Comparison of ENCODE assay signal across 14 cellular contexts in the genomic region with DNA sequence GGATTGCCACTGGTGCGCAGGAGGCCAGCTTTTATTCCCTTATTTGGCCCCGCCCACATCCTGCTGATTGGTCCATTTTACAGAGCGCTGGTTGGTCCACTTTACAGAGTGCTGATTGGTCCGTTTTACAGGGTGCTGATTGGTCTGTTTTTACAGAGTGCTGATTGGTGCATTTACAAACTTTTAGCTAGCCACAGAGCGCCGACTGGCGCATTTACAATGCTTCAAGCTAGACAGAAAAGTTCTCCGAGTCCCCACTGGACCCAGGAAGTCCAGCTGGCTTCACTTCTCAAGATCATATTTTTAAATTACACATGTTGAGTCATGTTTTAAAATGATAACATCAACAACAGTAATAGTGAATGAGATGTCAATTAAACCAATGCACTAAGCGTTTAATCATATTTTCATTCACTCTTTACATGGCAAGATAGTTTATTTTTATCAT.
DNase-seq lines count a peak whose midpoint lies in the region; ATAC-seq and TF ChIP-seq lines count a peak whose summit lies in the region.
"Had no signal": no experiment of that assay in that cellular context is flagged by ENCODE, and none has a peak within 500 bp of the region (broad histone marks: within the 10 kb centered on the region; RNA-seq: fewer than 3 reads in every experiment).

No MANE protein-coding gene starts in this region.

- H3F3A ChIP-seq in SK-N-SH (replicated peaks; ENCODE audit: insufficient read depth): peaks cover 66% of the 10 kb centered on the region

- TF ChIP-seq POLR2A in esophagus squamous epithelium (IDR thresholded peaks at IDR 0.05): no peak

- POLR2A ChIA-PET in CD4-positive, alpha-beta T cell (lab: Charles Lee): interaction anchor here (1.3 kb wide), 1 partner anchor 228 kb away, joined by 3 read pairs; no protein-coding TSS in a partner anchor
- POLR2A ChIA-PET in SK-N-SH (lab: Yijun Ruan, JAX): no interaction called here
- POLR2A ChIA-PET in CD8-positive, alpha-beta T cell (lab: Charles Lee): no interaction called here

- TF ChIP-seq EP300 in SK-N-SH (IDR thresholded peaks at IDR 0.05; ENCODE audit: borderline replicate concordance in 1 of 2, low read depth in 1 of 2, low read length in 1 of 2): peak in 1 of 2 experiments; percentile 63; a peak in 1 of 4 replicates

- H3K4me1 Mint-ChIP-seq in CD4-positive, alpha-beta T cell (ENCODE audit: low read depth): peaks cover 62% of the 10 kb centered on the region
- peaks cover 44% of the 10 kb centered on the region for H3K4me1 Mint-ChIP-seq in CD8-positive, alpha-beta T cell (ENCODE audit: low read depth)

- no peak overlapping the region for H3K4me3 Mint-ChIP-seq in CD4-positive, alpha-beta T cell
- H3K4me3 Mint-ChIP-seq in CD8-positive, alpha-beta T cell: no peak overlapping the region

- no peak overlapping the region for H3K4me2 ChIP-seq in SK-N-SH

- no peaks in the 10 kb centered on the region for H3K9me2 ChIP-seq in SK-N-SH

- CTCF ChIA-PET in CD4-positive, alpha-beta T cell (lab: Charles Lee): no interaction called here
- CTCF ChIA-PET in SK-N-SH (lab: Yijun Ruan, JAX): interaction anchor here (0.6 kb wide), 1 partner anchor 173 kb away, joined by 3 read pairs; no protein-coding TSS in a partner anchor
- CTCF ChIA-PET in CD8-positive, alpha-beta T cell (lab: Charles Lee): no interaction called here

- H3K27ac ChIP-seq in CD4-positive, alpha-beta T cell (ENCODE audit: low read depth, low read length): no peak overlapping the region
- H3K27ac ChIP-seq in SK-N-SH (ENCODE audit: low read depth in 2 of 2, low read length in 1 of 2): peak overlapping the region; percentile 94 to 100; a peak in 3 of 4 replicates
- peak overlapping the region in 3 of 4 donors; percentile 43 to 83 (median 81) for H3K27ac ChIP-seq in esophagus squamous epithelium
- no peak overlapping the region for H3K27ac ChIP-seq in CD8-positive, alpha-beta T cell (ENCODE audit: low read depth, low read length)
- H3K27ac ChIP-seq: SK-N-MC had no signal

- no peak for TF ChIP-seq CTCF in CD4-positive, alpha-beta T cell (IDR thresholded peaks at IDR 0.05)
- TF ChIP-seq CTCF in SK-N-SH (IDR thresholded peaks at IDR 0.05) (no peak), esophagus squamous epithelium (IDR thresholded peaks at IDR 0.05) (no peak)
- TF ChIP-seq CTCF in CD8-positive, alpha-beta T cell (IDR thresholded peaks at IDR 0.05): no peak

- H3K4me3 ChIP-seq in SK-N-SH (ENCODE audit: low read depth in 2 of 2, low read length in 1 of 2) (no peak overlapping the region), esophagus squamous epithelium (no peak overlapping the region)
- no peak overlapping the region for H3K4me3 ChIP-seq in CD8-positive, alpha-beta T cell (ENCODE audit: low read depth, low read length)
- H3K4me3 ChIP-seq: SK-N-MC had no signal

- H3K79me2 ChIP-seq in SK-N-SH (ENCODE audit: insufficient read depth): no peaks in the 10 kb centered on the region; the same call in 1 of the 2 replicates

- H3K4me1 ChIP-seq in SK-N-SH (ENCODE audit: control insufficient read depth in 1 of 2, insufficient read depth in 2 of 2, low read depth in 1 of 2, low read length in 1 of 2) (peaks cover 11 to 32% of the 10 kb centered on the region in 2 experiments), esophagus squamous epithelium (peaks cover 2 to 44% (median 9%) of the 10 kb centered on the region in 3 donors)
- peaks cover 40% of the 10 kb centered on the region for H3K4me1 ChIP-seq in CD8-positive, alpha-beta T cell (ENCODE audit: insufficient read depth, low read length)

- H3K9me3 Mint-ChIP-seq in CD4-positive, alpha-beta T cell: no peaks in the 10 kb centered on the region
- H3K9me3 Mint-ChIP-seq in CD8-positive, alpha-beta T cell: no peaks in the 10 kb centered on the region

- no peaks in the 10 kb centered on the region for H3K27me3 ChIP-seq in CD4-positive, alpha-beta T cell (ENCODE audit: control insufficient read depth, insufficient read depth, low read length)
- H3K27me3 ChIP-seq in SK-N-SH (ENCODE audit: insufficient read depth) (no peaks in the 10 kb centered on the region), esophagus squamous epithelium (no peaks in the 10 kb centered on the region)
- no peaks in the 10 kb centered on the region for H3K27me3 ChIP-seq in CD8-positive, alpha-beta T cell (ENCODE audit: insufficient read depth, low read length)

- H3K27ac Mint-ChIP-seq in CD4-positive, alpha-beta T cell: peak overlapping the region; percentile 95
- H3K27ac Mint-ChIP-seq in CD8-positive, alpha-beta T cell: no peak overlapping the region

- H2AFZ ChIP-seq in SK-N-SH (ENCODE audit: low read depth): no peak overlapping the region

- no peaks in the 10 kb centered on the region for H4K20me1 ChIP-seq in SK-N-SH (ENCODE audit: insufficient read depth)

- no peak for ATAC-seq in CD4-positive, alpha-beta T cell (ENCODE audit: poor library complexity)
- no peak for ATAC-seq in CD8-positive, alpha-beta T cell
- no peak for ATAC-seq in GM18861 (IDR thresholded peaks at IDR 0.05; ENCODE audit: unreplicated experiment)
- ATAC-seq: esophagus mucosa had no signal

- no peaks in the 10 kb centered on the region for H3K36me3 Mint-ChIP-seq in CD4-positive, alpha-beta T cell (ENCODE audit: low read depth)
- H3K36me3 Mint-ChIP-seq in CD8-positive, alpha-beta T cell: no peaks in the 10 kb centered on the region

- no peaks in the 10 kb centered on the region for H3K27me3 Mint-ChIP-seq in CD4-positive, alpha-beta T cell
- H3K27me3 Mint-ChIP-seq in CD8-positive, alpha-beta T cell (ENCODE audit: low read depth): no peaks in the 10 kb centered on the region

- WGBS in SK-N-SH (ENCODE audit: low lambda C conversion rate): 67% methylated on average over 6 of the region's 9 CpGs
- 66 to 80% methylated on average over 8 to 9 of the region's 9 CpGs for WGBS in esophagus squamous epithelium, 2 donors

- DNase-seq in CD4-positive, alpha-beta T cell: no peak
- DNase-seq in SK-N-SH: no peak
- no peak for DNase-seq in esophagus squamous epithelium (lab: John Stamatoyannopoulos, UW)
- DNase-seq in posterior vena cava (ENCODE audit: low spot score): peak; percentile 89
- no peak for DNase-seq in AML-193 (lab: John Stamatoyannopoulos, UW)
- no peak for DNase-seq in CD8-positive, alpha-beta T cell
- no peak for DNase-seq in DMS 273 treated with DMSO at 0.1 percent for 48 hours (lab: John Stamatoyannopoulos, UW)
- DNase-seq: activated CD4-positive, alpha-beta T cell treated with anti-CD3 and anti-CD28 coated beads, Interleukin-2, amount 50 U/mL, for 4 hours; anterior cingulate cortex; kidney; NCI-H524 had no signal

- TF ChIP-seq RAD21 in SK-N-SH (IDR thresholded peaks at IDR 0.05; ENCODE audit: low read length): no peak

- intact Hi-C loops in CD4-positive, alpha-beta T cell (cut with DNase I, micrococcal nuclease): loop anchor here in 1 of 2 experiments (5.0 to 10.0 kb wide), 2 partner anchors 157 to 206 kb away; no protein-coding TSS in a partner anchor
- intact Hi-C loops in esophagus squamous epithelium (cut with DNase I) (no loop called here), posterior vena cava (cut with DNase I) (no loop called here)
- intact Hi-C loops in CD8-positive, alpha-beta T cell (cut with DNase I, micrococcal nuclease): loop anchor here in 1 of 2 experiments (10.0 kb wide), 1 partner anchor 63 kb away; no protein-coding TSS in a partner anchor

- H3K36me3 ChIP-seq in SK-N-SH (replicated peaks in 1 of 2; ENCODE audit: control insufficient read depth in 1 of 2, insufficient read depth in 2 of 2, low read length in 1 of 2): no peaks in the 10 kb centered on the region
- H3K36me3 ChIP-seq in esophagus squamous epithelium: no peaks in the 10 kb centered on the region
- H3K36me3 ChIP-seq in CD8-positive, alpha-beta T cell (ENCODE audit: insufficient read depth, low read length): no peaks in the 10 kb centered on the region

- H3K9ac ChIP-seq in SK-N-SH: peak overlapping the region; percentile 92; the same call in 1 of the 2 replicates

- no peaks in the 10 kb centered on the region for H3K9me3 ChIP-seq in CD4-positive, alpha-beta T cell (ENCODE audit: control insufficient read depth, low read length)
- H3K9me3 ChIP-seq in SK-N-SH: no peaks in the 10 kb centered on the region
- H3K9me3 ChIP-seq in esophagus squamous epithelium: peaks cover 0 to 3% (median 0%) of the 10 kb centered on the region in 3 donors
- no peaks in the 10 kb centered on the region for H3K9me3 ChIP-seq in CD8-positive, alpha-beta T cell (ENCODE audit: low read length)

TF ChIP-seq in SK-N-SH, 30 proteins besides CTCF, POLR2A, EP300 and RAD21:
- TF ChIP-seq TEAD4 (IDR thresholded peaks at IDR 0.05; ENCODE audit: borderline replicate concordance, insufficient read depth) (peak; percentile 22; the same call in 1 of the 2 replicates), SMC3 (IDR thresholded peaks at IDR 0.05; ENCODE audit: low read depth, low read length) (no peak), TAF1 (IDR thresholded peaks at IDR 0.05; ENCODE audit: borderline replicate concordance, low read depth, low read length) (no peak), FOSL2 (IDR thresholded peaks at IDR 0.05; ENCODE audit: borderline replicate concordance, low read depth) (peak; percentile 35; the same call in 1 of the 2 replicates), JUND (IDR thresholded peaks at IDR 0.05) (peak; percentile 41), TCF12 (IDR thresholded peaks at IDR 0.05) (peak; percentile 64), FOXM1 (IDR thresholded peaks at IDR 0.05; ENCODE audit: low read depth) (0 out of 2 replicates have a peak, but pooled peaks have one; percentile 23), NFIC (IDR thresholded peaks at IDR 0.05; ENCODE audit: borderline replicate concordance) (peak; percentile 35; the same call in 1 of the 2 replicates), EZH2phosphoT487 (IDR thresholded peaks at IDR 0.05; ENCODE audit: borderline replicate concordance, low read depth) (no peak)
- TF ChIP-seq, protein P1, sequence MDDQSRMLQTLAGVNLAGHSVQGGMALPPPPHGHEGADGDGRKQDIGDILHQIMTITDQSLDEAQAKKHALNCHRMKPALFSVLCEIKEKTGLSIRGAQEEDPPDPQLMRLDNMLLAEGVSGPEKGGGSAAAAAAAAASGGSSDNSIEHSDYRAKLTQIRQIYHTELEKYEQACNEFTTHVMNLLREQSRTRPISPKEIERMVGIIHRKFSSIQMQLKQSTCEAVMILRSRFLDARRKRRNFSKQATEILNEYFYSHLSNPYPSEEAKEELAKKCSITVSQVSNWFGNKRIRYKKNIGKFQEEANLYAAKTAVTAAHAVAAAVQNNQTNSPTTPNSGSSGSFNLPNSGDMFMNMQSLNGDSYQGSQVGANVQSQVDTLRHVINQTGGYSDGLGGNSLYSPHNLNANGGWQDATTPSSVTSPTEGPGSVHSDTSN (IDR thresholded peaks at IDR 0.05): peak; percentile 75

Comparison
In these comparisons a context has a peak if more than half of its experiments do, and no peak if none do; other contexts are left out.
1. H3K27ac ChIP-seq: peak in SK-N-SH (2 of 2) and esophagus squamous epithelium (3 of 4); none in CD4-positive, alpha-beta T cell (single experiment) and CD8-positive, alpha-beta T cell (single experiment).